In genomic region chr16:73058616-73059409, GRCh38 we compare ENCODE assay signal across 8 cellular contexts. TPM values are rescaled to one million over a fixed set of nuclear protein-coding genes. Genes with fewer than 3 reads are reported as not detected.
DNase-seq lines count a peak whose midpoint lies in the region; ATAC-seq and TF ChIP-seq lines count a peak whose summit lies in the region.

No MANE protein-coding gene starts in this region.

- peak; percentile 70 for DNase-seq in D341Med (ENCODE audit: low spot score)
- no peak for DNase-seq in RWPE2 (ENCODE audit: low spot score)
- no peak for DNase-seq in effector memory CD8-positive, alpha-beta T cell
- peak; percentile 41 for DNase-seq in mucosa of gallbladder (ENCODE audit: low spot score)
- no peak for DNase-seq in superior temporal gyrus (ENCODE audit: extremely low spot score)
- DNase-seq in hippocampal formation (lab: John Stamatoyannopoulos, UW): no peak

- peak overlapping the region; percentile 93 for H3K27ac ChIP-seq in RWPE2 (ENCODE audit: poor library complexity, severe bottlenecking)

- peaks cover 36% of the 10 kb centered on the region for H3K4me1 ChIP-seq in RWPE2 (ENCODE audit: insufficient read depth, poor library complexity, severe bottlenecking)

- H3K36me3 ChIP-seq in RWPE2 (ENCODE audit: low read depth): peaks cover 7% of the 10 kb centered on the region; the same call in 1 of the 2 replicates

- H3K4me3 Mint-ChIP-seq in effector memory CD8-positive, alpha-beta T cell: peak overlapping the region; percentile 77 to 82

- peaks cover 8 to 14% of the 10 kb centered on the region in 2 donors for H3K4me1 Mint-ChIP-seq in effector memory CD8-positive, alpha-beta T cell (ENCODE audit: low read depth in 2 of 2)

- no peak for TF ChIP-seq CTCF in RWPE2 (IDR thresholded peaks at IDR 0.05; ENCODE audit: poor library complexity, severe bottlenecking)

- no peaks in the 10 kb centered on the region for H3K9me3 Mint-ChIP-seq in effector memory CD8-positive, alpha-beta T cell

- H3K36me3 Mint-ChIP-seq in effector memory CD8-positive, alpha-beta T cell (ENCODE audit: insufficient read depth): peaks cover 10% of the 10 kb centered on the region

- ATAC-seq in GM19372 (IDR thresholded peaks at IDR 0.05; ENCODE audit: low read depth, unreplicated experiment): peak; percentile 30
- ATAC-seq in HG03565 (IDR thresholded peaks at IDR 0.05; ENCODE audit: unreplicated experiment): peak; percentile 7
- peak; percentile 18; the same call in 1 of the 3 replicates for ATAC-seq in RWPE2 (ENCODE audit: low read depth)
- ATAC-seq in effector memory CD8-positive, alpha-beta T cell (replicated peaks): no peak

- H3K27me3 ChIP-seq in RWPE2 (ENCODE audit: insufficient read depth, poor library complexity, severe bottlenecking): no peaks in the 10 kb centered on the region

- H3K9me3 ChIP-seq in RWPE2 (ENCODE audit: severe bottlenecking): no peaks in the 10 kb centered on the region

- H3K4me3 ChIP-seq in RWPE2 (ENCODE audit: severe bottlenecking): peak overlapping the region; percentile 96

- H3K27me3 Mint-ChIP-seq in effector memory CD8-positive, alpha-beta T cell: peaks cover 48 to 78% of the 10 kb centered on the region in 2 donors

- no peak overlapping the region for H3K27ac Mint-ChIP-seq in effector memory CD8-positive, alpha-beta T cell

RNA-seq across cellular contexts. Expression of gene ZFHX3, which starts 10.9 kb away (rescaled TPM):
- 51.4 TPM for total RNA-seq in mucosa of gallbladder

Comparison
In these comparisons a context has a peak if more than half of its experiments do, and no peak if none do; other contexts are left out.
1. DNase-seq: peak in D341Med (single experiment) and mucosa of gallbladder (single experiment); none in RWPE2 (single experiment), effector memory CD8-positive, alpha-beta T cell (0 of 3), superior temporal gyrus (single experiment) and hippocampal formation (0 of 2).